Comparison of ENCODE assay signal across 1 cellular context in genomic region chr20:50215917-50216316, GRCh38.
TF ChIP-seq lines count a peak whose summit lies in the region.

No MANE protein-coding gene starts in this region.

TF ChIP-seq in H1, 55 proteins besides CTCF, POLR2A, EP300 and RAD21:
- TF ChIP-seq GTF2F1 (IDR thresholded peaks at IDR 0.05; ENCODE audit: borderline replicate concordance, low read depth, low read length) (no peak), HDAC2 (IDR thresholded peaks at IDR 0.05; ENCODE audit: borderline replicate concordance in 1 of 2, low read depth in 2 of 2, low read length in 2 of 2) (no peak), SUZ12 (IDR thresholded peaks at IDR 0.05; ENCODE audit: low read length) (no peak)
